In genomic region chr7:39089194-39089593, GRCh38 we compare ENCODE assay signal across 21 cellular contexts.
"Had no signal": no experiment of that assay in that cellular context is flagged by ENCODE, and none has a peak within 500 bp of the region (broad histone marks: within the 10 kb centered on the region; RNA-seq: fewer than 3 reads in every experiment).

No MANE protein-coding gene starts in this region.

- H3K4me3 Mint-ChIP-seq: endodermal cell; naive thymus-derived CD8-positive, alpha-beta T cell; stimulated activated memory B cell treated with anti-CD40 and anti-IgM and Interleukin-4, amounts not matched to agents 10 μg/mL and 1 μg/mL and 100 μg/mL, for 72 hours; stimulated activated naive CD8-positive, alpha-beta T cell treated with anti-CD3 and anti-CD28 coated beads, Interleukin-15, Interleukin-2, amounts not matched to agents 100 ng/mL and 50 ng/mL, for 24 hours had no signal

- H2AFZ ChIP-seq: parathyroid adenoma had no signal

- H3K27ac Mint-ChIP-seq: endodermal cell; naive thymus-derived CD8-positive, alpha-beta T cell; stimulated activated memory B cell treated with anti-CD40 and anti-IgM and Interleukin-4, amounts not matched to agents 10 μg/mL and 1 μg/mL and 100 μg/mL, for 72 hours; stimulated activated naive CD8-positive, alpha-beta T cell treated with anti-CD3 and anti-CD28 coated beads, Interleukin-15, Interleukin-2, amounts not matched to agents 100 ng/mL and 50 ng/mL, for 24 hours had no signal

- DNase-seq: colonic mucosa; dermis blood vessel endothelial cell; effector CD4-positive, alpha-beta T cell; endodermal cell; erythroblast; foreskin keratinocyte; heart left ventricle; hypothalamus; mammary epithelial cell; mucosa of descending colon; naive thymus-derived CD8-positive, alpha-beta T cell; spleen; stimulated activated CD4-positive, alpha-beta T cell treated with anti-CD3 and anti-CD28 coated beads, Interleukin-15, amount 100 ng/mL, for 24 hours; stimulated activated CD4-positive, alpha-beta T cell treated with anti-CD3 and anti-CD28 coated beads, Interleukin-1b, Interleukin-23, amount 100 ng/mL, for 48 hours; stimulated activated CD4-positive, alpha-beta T cell treated with anti-CD3 and anti-CD28 coated beads, Interleukin-4, amount 100 ng/mL, for 24 hours; transverse colon had no signal

- H3K4me3 ChIP-seq: colonic mucosa, heart left ventricle, mucosa of descending colon, prostate gland, spleen, thoracic aorta, transverse colon had no signal

- H3K4me1 ChIP-seq: colonic mucosa, foreskin keratinocyte, parathyroid adenoma, prostate gland, spleen, transverse colon had no signal

- H3K9me3 Mint-ChIP-seq: endodermal cell; naive thymus-derived CD8-positive, alpha-beta T cell; stimulated activated memory B cell treated with anti-CD40 and anti-IgM and Interleukin-4, amounts not matched to agents 10 μg/mL and 1 μg/mL and 100 μg/mL, for 72 hours; stimulated activated naive CD8-positive, alpha-beta T cell treated with anti-CD3 and anti-CD28 coated beads, Interleukin-15, Interleukin-2, amounts not matched to agents 100 ng/mL and 50 ng/mL, for 24 hours had no signal

- H3K36me3 ChIP-seq: colonic mucosa, heart left ventricle, prostate gland, spleen, thoracic aorta, transverse colon had no signal

- H3K27me3 ChIP-seq: colonic mucosa had no signal

- H3K36me3 Mint-ChIP-seq: naive thymus-derived CD8-positive, alpha-beta T cell; stimulated activated memory B cell treated with anti-CD40 and anti-IgM and Interleukin-4, amounts not matched to agents 10 μg/mL and 1 μg/mL and 100 μg/mL, for 72 hours had no signal

- H3K9ac ChIP-seq: parathyroid adenoma had no signal

- H3K4me1 Mint-ChIP-seq: stimulated activated memory B cell treated with anti-CD40 and anti-IgM and Interleukin-4, amounts not matched to agents 10 μg/mL and 1 μg/mL and 100 μg/mL, for 72 hours had no signal

- H3K27ac ChIP-seq: colonic mucosa, foreskin keratinocyte, parathyroid adenoma, prostate gland, spleen, thoracic aorta, transverse colon had no signal

- H3K9me3 ChIP-seq: colonic mucosa, heart left ventricle, mucosa of descending colon, prostate gland, spleen, thoracic aorta, transverse colon had no signal

- H3K79me2 ChIP-seq: parathyroid adenoma had no signal
